13 cellular contexts compared by ENCODE assay signal in genomic region chr5:148970876-148971275, GRCh38.
DNase-seq lines count a peak whose midpoint lies in the region; ATAC-seq and TF ChIP-seq lines count a peak whose summit lies in the region.
"Had no signal": no experiment of that assay in that cellular context is flagged by ENCODE, and none has a peak within 500 bp of the region (broad histone marks: within the 10 kb centered on the region; RNA-seq: fewer than 3 reads in every experiment).

No MANE protein-coding gene starts in this region.

- no peak for TF ChIP-seq POLR2A in vagina (IDR thresholded peaks at IDR 0.05)

- H3K4me3 ChIP-seq in PC-3 (ENCODE audit: low read length), result no peak overlapping the region
- no peak overlapping the region for H3K4me3 ChIP-seq in coronary artery
- no peak overlapping the region for H3K4me3 ChIP-seq in osteoblast (ENCODE audit: insufficient read depth, low read length)
- no peak overlapping the region for H3K4me3 ChIP-seq in vagina
- no peak overlapping the region for H3K4me3 ChIP-seq in MM.1S (ENCODE audit: low read length)
- H3K4me3 ChIP-seq: BLaER1 treated with 17β-estradiol and CSF1 and Interleukin-3, amounts not matched to agents 10 nM and 100 nM had no signal

- H3K4me2 ChIP-seq in PC-3 (ENCODE audit: low read length) (no peak overlapping the region), osteoblast (ENCODE audit: insufficient read depth, low read length) (no peak overlapping the region), MM.1S (ENCODE audit: low read depth, low read length) (no peak overlapping the region)
- H3K4me2 ChIP-seq: BLaER1 treated with 17β-estradiol and CSF1 and Interleukin-3, amounts not matched to agents 10 nM and 100 nM had no signal

- H3K9me2 ChIP-seq in PC-3 (replicated peaks; ENCODE audit: low read length), result no peaks in the 10 kb centered on the region
- no peaks in the 10 kb centered on the region for H3K9me2 ChIP-seq in MM.1S (replicated peaks; ENCODE audit: insufficient read depth, low read length)

- H3K79me2 ChIP-seq in PC-3 (ENCODE audit: low read length), result no peaks in the 10 kb centered on the region
- H3K79me2 ChIP-seq in osteoblast (ENCODE audit: insufficient read depth, low read length), result no peaks in the 10 kb centered on the region
- no peaks in the 10 kb centered on the region for H3K79me2 ChIP-seq in MM.1S (ENCODE audit: low read length)

- no TSS peak for BruUV-seq in PC-3 (replicated peaks; lab: Mats Ljungman, UMichigan)

- ATAC-seq in PC-3, result no peak

- TF ChIP-seq CTCF in PC-3 (conservative IDR thresholded peaks at IDR 0.05; ENCODE audit: low read depth, low read length) (no peak), coronary artery (IDR thresholded peaks at IDR 0.05) (no peak), osteoblast (IDR thresholded peaks at IDR 0.05; ENCODE audit: extremely low read depth, low read depth, low read length) (no peak), vagina (IDR thresholded peaks at IDR 0.05) (no peak), MM.1S (IDR thresholded peaks at IDR 0.05; ENCODE audit: low read length) (no peak)

- POLR2A ChIA-PET in PC-3 (lab: Charles Lee; ENCODE audit: unreplicated experiment), result no interaction called here

- H3K27ac ChIP-seq in PC-3 (ENCODE audit: low read length) (peak overlapping the region; percentile 60), coronary artery (peak overlapping the region; percentile 10 to 42), osteoblast (ENCODE audit: low read depth, low read length) (peak overlapping the region; percentile 8), vagina (peak overlapping the region; percentile 26), MM.1S (ENCODE audit: low read length) (no peak overlapping the region)
- H3K27ac ChIP-seq: BLaER1 treated with 17β-estradiol and CSF1 and Interleukin-3, amounts not matched to agents 10 nM and 100 nM had no signal

- H3K9ac ChIP-seq in PC-3 (ENCODE audit: low read length) (0 out of 2 replicates have a peak overlapping the region, but pooled peaks have one; percentile 16), MM.1S (ENCODE audit: low read length) (no peak overlapping the region)
- H3K9ac ChIP-seq: BLaER1 treated with 17β-estradiol and CSF1 and Interleukin-3, amounts not matched to agents 10 nM and 100 nM had no signal

- H3K27me3 ChIP-seq in PC-3 (ENCODE audit: low read length) (no peaks in the 10 kb centered on the region), osteoblast (ENCODE audit: insufficient read depth, low read length) (no peaks in the 10 kb centered on the region), vagina (no peaks in the 10 kb centered on the region), MM.1S (replicated peaks; ENCODE audit: insufficient read depth, low read length) (no peaks in the 10 kb centered on the region)
- H3K27me3 ChIP-seq: BLaER1 treated with 17β-estradiol and CSF1 and Interleukin-3, amounts not matched to agents 10 nM and 100 nM had no signal

- H3K36me3 ChIP-seq in PC-3 (ENCODE audit: low read depth, low read length) (no peaks in the 10 kb centered on the region), osteoblast (ENCODE audit: insufficient read depth, low read length) (no peaks in the 10 kb centered on the region), vagina (no peaks in the 10 kb centered on the region), MM.1S (replicated peaks; ENCODE audit: insufficient read depth, low read length) (no peaks in the 10 kb centered on the region)
- H3K36me3 ChIP-seq: BLaER1 treated with 17β-estradiol and CSF1 and Interleukin-3, amounts not matched to agents 10 nM and 100 nM had no signal

- intact Hi-C loops in PC-3 (cut with micrococcal nuclease), result loop anchor here (10.0 kb wide), 1 partner anchor 1076 kb away; no protein-coding TSS in a partner anchor
- intact Hi-C loops in vagina (cut with DNase I), result no loop called here

- peaks cover 84% of the 10 kb centered on the region for H3K4me1 ChIP-seq in PC-3 (ENCODE audit: insufficient read depth, low read length)
- peaks cover 51% of the 10 kb centered on the region for H3K4me1 ChIP-seq in osteoblast (ENCODE audit: insufficient read depth, low read length)
- peaks cover 56% of the 10 kb centered on the region for H3K4me1 ChIP-seq in vagina
- no peaks in the 10 kb centered on the region for H3K4me1 ChIP-seq in MM.1S (ENCODE audit: low read length)

- H2AFZ ChIP-seq in PC-3 (ENCODE audit: low read length) (no peak overlapping the region), osteoblast (ENCODE audit: low read length) (no peak overlapping the region), MM.1S (ENCODE audit: low read length) (no peak overlapping the region)

- no peaks in the 10 kb centered on the region for H4K20me1 ChIP-seq in PC-3 (ENCODE audit: low read length)
- H4K20me1 ChIP-seq in osteoblast (ENCODE audit: insufficient read depth, low read length), result no peaks in the 10 kb centered on the region
- H4K20me1 ChIP-seq in MM.1S (ENCODE audit: insufficient read depth, low read length), result no peaks in the 10 kb centered on the region
- H4K20me1 ChIP-seq: BLaER1 treated with 17β-estradiol and CSF1 and Interleukin-3, amounts not matched to agents 10 nM and 100 nM had no signal

- H3K9me3 ChIP-seq in PC-3 (ENCODE audit: low read length), result no peaks in the 10 kb centered on the region
- no peaks in the 10 kb centered on the region for H3K9me3 ChIP-seq in osteoblast (ENCODE audit: low read depth, low read length)
- no peaks in the 10 kb centered on the region for H3K9me3 ChIP-seq in vagina
- no peaks in the 10 kb centered on the region for H3K9me3 ChIP-seq in MM.1S (replicated peaks; ENCODE audit: insufficient read depth, low read length)
- H3K9me3 ChIP-seq: BLaER1 treated with 17β-estradiol and CSF1 and Interleukin-3, amounts not matched to agents 10 nM and 100 nM had no signal

- H3F3A ChIP-seq in PC-3 (ENCODE audit: low read length, unreplicated experiment) (peaks cover 36% of the 10 kb centered on the region), MM.1S (ENCODE audit: insufficient read depth, low read length) (no peaks in the 10 kb centered on the region)

- CTCF ChIA-PET in PC-3 (lab: Charles Lee), result no interaction called here

- DNase-seq in PC-3, result peak; percentile 22
- DNase-seq in coronary artery (ENCODE audit: low spot score), result no peak
- no peak for DNase-seq in osteoblast (ENCODE audit: insufficient read length, low spot score, missing footprints)
- DNase-seq in vagina (ENCODE audit: extremely low spot score in 2 of 2), result no peak
- DNase-seq in COLO829 (ENCODE audit: low spot score), result no peak
- DNase-seq in NCI-H2171 (lab: John Stamatoyannopoulos, UW), result no peak
- DNase-seq in MM.1S, result no peak
- DNase-seq: Karpas-422; NCI-H1930; NCI-H524; NK-92 treated with Interleukin-12 subunit alpha and Interleukin-12 subunit beta, amount 100 ng/mL, for 24 hours; OCI-M1 had no signal
